Comparison of ENCODE assay signal across 15 cellular contexts in genomic region chr12:75636607-75637006, GRCh38.
DNase-seq lines count a peak whose midpoint lies in the region; ATAC-seq and TF ChIP-seq lines count a peak whose summit lies in the region.
"Had no signal": no experiment of that assay in that cellular context is flagged by ENCODE, and none has a peak within 500 bp of the region (broad histone marks: within the 10 kb centered on the region; RNA-seq: fewer than 3 reads in every experiment).

No MANE protein-coding gene starts in this region.

- no peaks in the 10 kb centered on the region for H3K36me3 Mint-ChIP-seq in T-helper 1 cell treated with Interleukin-12 subunit alpha and Interleukin-12 subunit beta and Interleukin-4 antibody, amounts not matched to agents 30 μg/mL and 1 μg/mL, for 36 hours (ENCODE audit: low read depth)
- no peaks in the 10 kb centered on the region for H3K36me3 Mint-ChIP-seq in nephron (ENCODE audit: low read depth)

- H3K4me1 ChIP-seq in IMR-90 (ENCODE audit: control insufficient read depth, insufficient read depth, low read length): peaks cover 6% of the 10 kb centered on the region
- H3K4me1 ChIP-seq in Panc1 (ENCODE audit: control insufficient read depth, insufficient read depth, low read length): peaks cover 26% of the 10 kb centered on the region

- H3K27me3 ChIP-seq in IMR-90 (ENCODE audit: control insufficient read depth, insufficient read depth, low read length) (no peaks in the 10 kb centered on the region), Panc1 (ENCODE audit: control insufficient read depth, insufficient read depth, low read length) (no peaks in the 10 kb centered on the region)
- H3K27me3 ChIP-seq: BLaER1 treated with 17β-estradiol and CSF1 and Interleukin-3, amounts not matched to agents 10 nM and 100 nM had no signal

- POLR2A ChIA-PET in IMR-90 (lab: Charles Lee; ENCODE audit: unreplicated experiment) (no interaction called here), Panc1 (lab: Charles Lee) (no interaction called here)

- H3K9ac ChIP-seq in IMR-90 (ENCODE audit: low read depth, low read length): no peak overlapping the region
- H3K9ac ChIP-seq: BLaER1 treated with 17β-estradiol and CSF1 and Interleukin-3, amounts not matched to agents 10 nM and 100 nM had no signal

- 0 out of 2 replicates have a peak overlapping the region, but pooled peaks have one; percentile 35 for H3K23ac ChIP-seq in IMR-90 (ENCODE audit: low read depth, low read length)

- peak overlapping the region; percentile 71; the same call in 1 of the 2 replicates for H3K18ac ChIP-seq in IMR-90 (ENCODE audit: low read depth, low read length)

- no CpG with 5 or more reads among the region's 4 CpGs for WGBS in IMR-90 (ENCODE audit: extremely low coverage in 2 of 2, insufficient read length in 1 of 2), 2 experiments

- no peak overlapping the region for H3K56ac ChIP-seq in IMR-90 (ENCODE audit: extremely low read depth, insufficient read depth, low read length)

- BruUV-seq in IMR-90 (replicated peaks; lab: Mats Ljungman, UMichigan) (no TSS peak), Panc1 (replicated peaks; lab: Mats Ljungman, UMichigan) (no TSS peak)

- H3K14ac ChIP-seq in IMR-90 (replicated peaks; ENCODE audit: low read depth, low read length): peak overlapping the region; percentile 41; the same call in 1 of the 2 replicates

- H3K36me3 ChIP-seq in IMR-90 (ENCODE audit: control insufficient read depth, insufficient read depth, low read length): no peaks in the 10 kb centered on the region
- no peaks in the 10 kb centered on the region for H3K36me3 ChIP-seq in Panc1 (ENCODE audit: control insufficient read depth, insufficient read depth, low read length)
- H3K36me3 ChIP-seq: BLaER1 treated with 17β-estradiol and CSF1 and Interleukin-3, amounts not matched to agents 10 nM and 100 nM had no signal

- dilution Hi-C loops in IMR-90 (cut with HindIII; ENCODE audit: low sequenced_read_pairs, unreplicated experiment): no loop called here

- no peaks in the 10 kb centered on the region for H3K79me1 ChIP-seq in IMR-90 (ENCODE audit: low read depth in 1 of 2, low read length in 2 of 2)

- H3K9me3 Mint-ChIP-seq in T-helper 1 cell treated with Interleukin-12 subunit alpha and Interleukin-12 subunit beta and Interleukin-4 antibody, amounts not matched to agents 30 μg/mL and 1 μg/mL, for 36 hours: no peaks in the 10 kb centered on the region
- H3K9me3 Mint-ChIP-seq in nephron: no peaks in the 10 kb centered on the region

- H3K4me1 Mint-ChIP-seq in T-helper 1 cell treated with Interleukin-12 subunit alpha and Interleukin-12 subunit beta and Interleukin-4 antibody, amounts not matched to agents 30 μg/mL and 1 μg/mL, for 36 hours (ENCODE audit: low read depth): peaks cover 30% of the 10 kb centered on the region
- peaks cover 50% of the 10 kb centered on the region for H3K4me1 Mint-ChIP-seq in nephron

- H3K27ac Mint-ChIP-seq in T-helper 1 cell treated with Interleukin-12 subunit alpha and Interleukin-12 subunit beta and Interleukin-4 antibody, amounts not matched to agents 30 μg/mL and 1 μg/mL, for 36 hours: peak overlapping the region; percentile 10
- peak overlapping the region; percentile 1 to 55 (median 28) for H3K27ac Mint-ChIP-seq in nephron

- TF ChIP-seq RAD21 in IMR-90 (IDR thresholded peaks at IDR 0.05; ENCODE audit: low read length): no peak

- H3K9me3 ChIP-seq in IMR-90 (ENCODE audit: control insufficient read depth, insufficient read depth, low read length) (no peaks in the 10 kb centered on the region), Panc1 (ENCODE audit: control insufficient read depth, insufficient read depth, low read depth, low read length) (peaks cover 13% of the 10 kb centered on the region; the same call in 1 of the 2 replicates)

- H3K27me3 Mint-ChIP-seq in T-helper 1 cell treated with Interleukin-12 subunit alpha and Interleukin-12 subunit beta and Interleukin-4 antibody, amounts not matched to agents 30 μg/mL and 1 μg/mL, for 36 hours (ENCODE audit: low read depth): no peaks in the 10 kb centered on the region
- H3K27me3 Mint-ChIP-seq in nephron (ENCODE audit: low read depth): no peaks in the 10 kb centered on the region

- H3K9me1 ChIP-seq in IMR-90 (ENCODE audit: insufficient read depth, low read length): peaks cover 2% of the 10 kb centered on the region; the same call in 1 of the 2 replicates

- no peak for TF ChIP-seq CTCF in IMR-90 (conservative IDR thresholded peaks at IDR 0.05; ENCODE audit: low read depth, low read length)
- no peak for TF ChIP-seq CTCF in Panc1 (IDR thresholded peaks at IDR 0.05)
- no peak for TF ChIP-seq CTCF in nephron (IDR thresholded peaks at IDR 0.05; ENCODE audit: unreplicated experiment in 3 of 3)

- H2AK5ac ChIP-seq in IMR-90 (ENCODE audit: low read depth, low read length): peak overlapping the region; percentile 49; the same call in 1 of the 2 replicates

- intact Hi-C loops in IMR-90 (cut with micrococcal nuclease): no loop called here
- intact Hi-C loops in Panc1 (cut with micrococcal nuclease; ENCODE audit: unreplicated experiment): no loop called here

- CTCF ChIA-PET in IMR-90 (lab: Yijun Ruan, JAX): no interaction called here
- CTCF ChIA-PET in Panc1 (lab: Charles Lee): no interaction called here

- H3K4me3 ChIP-seq in IMR-90 (ENCODE audit: insufficient read depth, low read depth, low read length) (no peak overlapping the region), Panc1 (ENCODE audit: low read depth in 2 of 2, low read length in 2 of 2) (no peak overlapping the region)
- H3K4me3 ChIP-seq: BLaER1 treated with 17β-estradiol and CSF1 and Interleukin-3, amounts not matched to agents 10 nM and 100 nM had no signal

- no peaks in the 10 kb centered on the region for H4K20me1 ChIP-seq in IMR-90 (ENCODE audit: insufficient read depth, low read length)
- H4K20me1 ChIP-seq: BLaER1 treated with 17β-estradiol and CSF1 and Interleukin-3, amounts not matched to agents 10 nM and 100 nM had no signal

- no peak overlapping the region for H2BK5ac ChIP-seq in IMR-90 (ENCODE audit: low read depth, low read length, poor library complexity, severe bottlenecking)

- no peak for TF ChIP-seq POLR2A in IMR-90 (IDR thresholded peaks at IDR 0.05; ENCODE audit: low read depth, low read length)

- H4K91ac ChIP-seq in IMR-90 (ENCODE audit: insufficient read depth, low read depth, low read length): peak overlapping the region; percentile 42; the same call in 1 of the 2 replicates

- H2BK120ac ChIP-seq in IMR-90 (ENCODE audit: low read depth, low read length): peak overlapping the region; percentile 77

- H4K5ac ChIP-seq in IMR-90 (ENCODE audit: low read depth, low read length): no peak overlapping the region; the same call in 1 of the 2 replicates

- peak overlapping the region; percentile 19 to 73; a peak in 3 of 4 replicates for H4K8ac ChIP-seq in IMR-90 (ENCODE audit: low read depth in 2 of 2, low read length in 2 of 2)

- ATAC-seq in IMR-90 (ENCODE audit: low read depth): no peak
- no peak for ATAC-seq in Panc1
- no peak for ATAC-seq in HG03108 (IDR thresholded peaks at IDR 0.05; ENCODE audit: unreplicated experiment)
- no peak for ATAC-seq in HG02678 (IDR thresholded peaks at IDR 0.05; ENCODE audit: unreplicated experiment)

- in situ Hi-C loops in IMR-90 (cut with MboI; ENCODE audit: low sequenced_read_pairs): no loop called here
- in situ Hi-C loops in Panc1 (cut with HindIII; ENCODE audit: low pct_unique_long_range_greater_than_20kb, low sequenced_read_pairs): no loop called here

- H3K4me2 ChIP-seq in IMR-90 (ENCODE audit: low read depth, low read length): no peak overlapping the region

- peak overlapping the region; percentile 86 for H2BK20ac ChIP-seq in IMR-90 (ENCODE audit: low read depth, low read length)

- H2AK9ac ChIP-seq in IMR-90 (replicated peaks; ENCODE audit: low read depth, low read length, poor library complexity): no peak overlapping the region

- H2AFZ ChIP-seq in IMR-90 (replicated peaks; ENCODE audit: low read length, poor library complexity): no peak overlapping the region

- DNase-seq in T-helper 1 cell (no peak), IMR-90 (no peak), Panc1 (ENCODE audit: low read depth, low spot score) (no peak), iPS-NIHi7 (ENCODE audit: extremely low spot score) (no peak)
- DNase-seq: DMS 273 treated with DMSO at 0.1 percent for 48 hours, NCI-H1092 treated with DMSO at 0.1 percent for 48 hours, NCI-H1694 treated with DMSO at 0.1 percent for 48 hours, NCI-H2171, SIG-M5 had no signal

- no peak overlapping the region for H3K4me3 Mint-ChIP-seq in T-helper 1 cell treated with Interleukin-12 subunit alpha and Interleukin-12 subunit beta and Interleukin-4 antibody, amounts not matched to agents 30 μg/mL and 1 μg/mL, for 36 hours
- no peak overlapping the region for H3K4me3 Mint-ChIP-seq in nephron

- peak overlapping the region; percentile 66; the same call in 1 of the 2 replicates for H3K4ac ChIP-seq in IMR-90 (ENCODE audit: low read depth, low read length)

- no peak overlapping the region for H3K27ac ChIP-seq in IMR-90 (ENCODE audit: insufficient read depth, low read length)
- peak overlapping the region; percentile 87 for H3K27ac ChIP-seq in Panc1 (ENCODE audit: low read length)
- H3K27ac ChIP-seq: 22Rv1; BLaER1 treated with 17β-estradiol and CSF1 and Interleukin-3, amounts not matched to agents 10 nM and 100 nM had no signal

- peak overlapping the region; percentile 49; the same call in 1 of the 3 replicates for H2BK15ac ChIP-seq in IMR-90 (ENCODE audit: low read depth, low read length)

TF ChIP-seq in IMR-90, 13 proteins besides CTCF, POLR2A, EP300 and RAD21:
- TF ChIP-seq RCOR1 (IDR thresholded peaks at IDR 0.05; ENCODE audit: insufficient replicate concordance, low read length): no peak
- TF ChIP-seq NFE2L2 (IDR thresholded peaks at IDR 0.05; ENCODE audit: low read depth, low read length): no peak
- no peak for TF ChIP-seq FOS (IDR thresholded peaks at IDR 0.05; ENCODE audit: low read depth, low read length)
- no peak for TF ChIP-seq MAFK (IDR thresholded peaks at IDR 0.05; ENCODE audit: low read depth, low read length)
TF ChIP-seq in IMR-90: peak in this region for 0.
